8 cellular contexts compared by ENCODE assay signal in genomic region chr2:26469092-26469710, GRCh38. TPM values are rescaled to one million over a fixed set of nuclear protein-coding genes. Genes with fewer than 3 reads are reported as not detected.
DNase-seq lines count a peak whose midpoint lies in the region; ATAC-seq and TF ChIP-seq lines count a peak whose summit lies in the region.

No MANE protein-coding gene starts in this region.

- no peaks in the 10 kb centered on the region for H3K9me2 ChIP-seq in SU-DHL-6 (replicated peaks; ENCODE audit: insufficient read depth, low read length)

- H3K27ac ChIP-seq in SU-DHL-6 (ENCODE audit: low read depth, low read length) = no peak overlapping the region
- H3K27ac ChIP-seq in breast epithelium = no peak overlapping the region
- no peak overlapping the region for H3K27ac ChIP-seq in lower lobe of right lung
- no peak overlapping the region for H3K27ac ChIP-seq in tibial nerve

- H3K27me3 ChIP-seq in SU-DHL-6 (ENCODE audit: low read length) (no peaks in the 10 kb centered on the region), breast epithelium (no peaks in the 10 kb centered on the region), lower lobe of right lung (ENCODE audit: low read depth) (no peaks in the 10 kb centered on the region), tibial nerve (no peaks in the 10 kb centered on the region)

- WGBS in tibial nerve, 2 donors = 14 to 15% methylated on average over 5 of the region's 5 CpGs

- TF ChIP-seq POLR2A in breast epithelium (IDR thresholded peaks at IDR 0.05) = no peak
- TF ChIP-seq POLR2A in tibial nerve (IDR thresholded peaks at IDR 0.05) = no peak

- H3K4me2 ChIP-seq in SU-DHL-6 (ENCODE audit: low read depth, low read length, poor library complexity, severe bottlenecking) = no peak overlapping the region

- no peaks in the 10 kb centered on the region for H4K20me1 ChIP-seq in SU-DHL-6 (ENCODE audit: low read depth, low read length)

- H3K9ac ChIP-seq in SU-DHL-6 (ENCODE audit: low read length) = no peak overlapping the region

- no peak overlapping the region for H2AFZ ChIP-seq in SU-DHL-6 (ENCODE audit: low read depth, low read length, severe bottlenecking)

- TF ChIP-seq EP300 in tibial nerve (IDR thresholded peaks at IDR 0.05) = no peak

- TF ChIP-seq CTCF in SU-DHL-6 (IDR thresholded peaks at IDR 0.05; ENCODE audit: insufficient read depth, low read length, poor library complexity, severe bottlenecking) (peak; percentile 70), breast epithelium (IDR thresholded peaks at IDR 0.05) (peak; percentile 16 to 28 (median 26)), lower lobe of right lung (IDR thresholded peaks at IDR 0.05) (peak; percentile 55), tibial nerve (IDR thresholded peaks at IDR 0.05) (peak in 4 of 5 experiments; percentile 19 to 38 (median 25))

- DNase-seq in GDM1 (lab: John Stamatoyannopoulos, UW) (peak; percentile 54), LoVo (ENCODE audit: low spot score) (peak; percentile 15), breast epithelium (ENCODE audit: low spot score in 2 of 2) (no peak), lower lobe of right lung (peak; percentile 77), tibial nerve (ENCODE audit: low spot score in 2 of 2) (no peak)

- ATAC-seq in lower lobe of right lung = no peak
- ATAC-seq in HG03108 (IDR thresholded peaks at IDR 0.05; ENCODE audit: unreplicated experiment) = no peak
- ATAC-seq in HG02610 (IDR thresholded peaks at IDR 0.05; ENCODE audit: unreplicated experiment) = no peak

- H3K4me1 ChIP-seq in breast epithelium (no peaks in the 10 kb centered on the region), lower lobe of right lung (no peaks in the 10 kb centered on the region), tibial nerve (no peaks in the 10 kb centered on the region)

- intact Hi-C loops in breast epithelium (cut with DNase I; ENCODE audit: low total_unique reads) (no loop called here), lower lobe of right lung (cut with DNase I) (no loop called here)

- H3K36me3 ChIP-seq in SU-DHL-6 (ENCODE audit: low read length) = no peaks in the 10 kb centered on the region
- H3K36me3 ChIP-seq in breast epithelium = no peaks in the 10 kb centered on the region
- no peaks in the 10 kb centered on the region for H3K36me3 ChIP-seq in lower lobe of right lung
- H3K36me3 ChIP-seq in tibial nerve = no peaks in the 10 kb centered on the region

- H3K79me2 ChIP-seq in SU-DHL-6 (ENCODE audit: insufficient read depth, low read length) = no peaks in the 10 kb centered on the region

- no peaks in the 10 kb centered on the region for H3F3A ChIP-seq in SU-DHL-6 (ENCODE audit: insufficient read depth)

- no peak overlapping the region for H3K4me3 ChIP-seq in SU-DHL-6 (ENCODE audit: insufficient read depth, low read length, poor library complexity, severe bottlenecking)
- H3K4me3 ChIP-seq in breast epithelium = no peak overlapping the region
- H3K4me3 ChIP-seq in lower lobe of right lung = no peak overlapping the region
- no peak overlapping the region for H3K4me3 ChIP-seq in tibial nerve

- H3K9me3 ChIP-seq in SU-DHL-6 (ENCODE audit: insufficient read depth, low read length) (no peaks in the 10 kb centered on the region), breast epithelium (peaks cover 6 to 12% of the 10 kb centered on the region in 2 donors), lower lobe of right lung (peaks cover 9% of the 10 kb centered on the region), tibial nerve (peaks cover 0 to 14% (median 3%) of the 10 kb centered on the region in 4 donors)

RNA-seq across cellular contexts. Expression of gene OTOF, which starts 8.7 kb away (rescaled TPM):
- total RNA-seq in breast epithelium (under 1 TPM; 0.15 to 0.33 (median 0.32) TPM), lower lobe of right lung (0.35 TPM), tibial nerve (under 1 TPM in 3 of 4 donors, not detected in 1; under 0.01 to 0.30 (median 0.22) TPM)

Comparison
In these comparisons a context has a peak if more than half of its experiments do, and no peak if none do; other contexts are left out.
1. DNase-seq: peak in GDM1 (single experiment), LoVo (single experiment) and lower lobe of right lung (single experiment); none in breast epithelium (0 of 2) and tibial nerve (0 of 2).
2. Peak in every context shown above with its lines, with median percentiles within 50 percentile points of each other: CTCF ChIP-seq.